Comparison of ENCODE assay signal across 9 cellular contexts in genomic region chr4:153488006-153488718, GRCh38. TPM values are rescaled to one million over a fixed set of nuclear protein-coding genes. Genes with fewer than 3 reads are reported as not detected.
A peak's percentile ranks its signal among the peaks of the same experiment; 100 is the strongest.
DNase-seq lines count a peak whose midpoint lies in the region; ATAC-seq, FAIRE-seq and TF ChIP-seq lines count a peak whose summit lies in the region.
"Had no signal": no experiment of that assay in that cellular context is flagged by ENCODE, and none has a peak within 500 bp of the region (broad histone marks: within the 10 kb centered on the region; RNA-seq: fewer than 3 reads in every experiment).

No MANE protein-coding gene starts in this region.

- intact Hi-C loops in A673 (cut with micrococcal nuclease; ENCODE audit: unreplicated experiment): no loop called here
- intact Hi-C loops in gastrocnemius medialis (cut with DNase I; ENCODE audit: low total_unique reads): loop anchor here (5.0 kb wide), 1 partner anchor 74 kb away; no protein-coding TSS in a partner anchor

- TF ChIP-seq POLR2A in H1 (IDR thresholded peaks at IDR 0.05; ENCODE audit: control extremely low read depth in 1 of 2, low read depth in 2 of 2, low read length in 2 of 2): no peak
- TF ChIP-seq POLR2A in gastrocnemius medialis (IDR thresholded peaks at IDR 0.05): no peak

- H4K8ac ChIP-seq in H1 (ENCODE audit: extremely low read depth, insufficient read depth, low read length): peak overlapping the region; percentile 74; the same call in 1 of the 2 replicates

- H3K79me2 ChIP-seq in H1 (ENCODE audit: control insufficient read depth in 1 of 2, insufficient read depth in 2 of 2, low read length in 2 of 2): peaks cover 0 to 61% of the 10 kb centered on the region in 2 experiments; a peak in 3 of 4 replicates

- no peak overlapping the region for H3K14ac ChIP-seq in H1 (ENCODE audit: insufficient read length)

- H2BK20ac ChIP-seq in H1 (ENCODE audit: low read length): peak overlapping the region; percentile 24; the same call in 1 of the 2 replicates

- H3K18ac ChIP-seq in H1 (ENCODE audit: extremely low read depth, low read length): peak overlapping the region; percentile 62; the same call in 1 of the 2 replicates

- H2BK15ac ChIP-seq in H1 (ENCODE audit: low read length): 0 out of 2 replicates have a peak overlapping the region, but pooled peaks have one; percentile 40

- in situ Hi-C loops in gastrocnemius medialis (cut with MboI; ENCODE audit: low sequenced_read_pairs in 4 of 4): no loop called here

- no peak overlapping the region for H3K23ac ChIP-seq in H1 (ENCODE audit: insufficient read length)

- H3K27me3 ChIP-seq in A673 (replicated peaks; ENCODE audit: insufficient read depth, low read depth, low read length, poor library complexity) (no peaks in the 10 kb centered on the region), H1 (replicated peaks in 1 of 4; ENCODE audit: control insufficient read depth in 3 of 4, extremely low read depth in 1 of 4, insufficient read depth in 3 of 4, low read length in 3 of 4) (no peaks in the 10 kb centered on the region), gastrocnemius medialis (no peaks in the 10 kb centered on the region)

- CTCF ChIA-PET in A673 (lab: Charles Lee) (no interaction called here), H1 (lab: Charles Lee; ENCODE audit: partially characterized antibody) (interaction anchor here (1.1 to 2.2 kb wide), 3 partner anchors 11 to 83 kb away, joined by 3 to 9 read pairs (median 5); partner anchors contain the start of gene TMEM131L)

- FAIRE-seq in H1 (lab: Jason Lieb, UNC): no peak
- FAIRE-seq: islet of Langerhans had no signal

- H3K9ac ChIP-seq in H1 (replicated peaks in 1 of 4; ENCODE audit: extremely low read depth in 1 of 4, low read depth in 3 of 4, low read length in 3 of 4): peak overlapping the region in 2 of 4 experiments; percentile 2 to 9; a peak in 1 of 7 replicates

- peaks cover 0 to 8% of the 10 kb centered on the region in 2 experiments for H4K20me1 ChIP-seq in H1 (replicated peaks in 1 of 2; ENCODE audit: control insufficient read depth in 1 of 2, insufficient read depth in 2 of 2, low read length in 2 of 2)

- no peak overlapping the region; a peak in 2 of 4 replicates for H3K4me2 ChIP-seq in H1 (ENCODE audit: insufficient read depth in 1 of 2, low read depth in 2 of 2, low read length in 2 of 2)

- 82% methylated on average over 14 of the region's 14 CpGs; no CpG with 5 or more reads in 1 of the 2 experiments for WGBS in H1 (ENCODE audit: extremely low coverage in 1 of 2, insufficient coverage in 1 of 2, insufficient read length in 1 of 2, insufficient replicate concordance in 2 of 2, low coverage in 1 of 2, low lambda C conversion rate in 2 of 2, missing lambda C conversion rate in 1 of 2), 2 experiments

- H3K4me3 ChIP-seq in A673 (ENCODE audit: low read depth, low read length, poor library complexity, severe bottlenecking): no peak overlapping the region
- no peak overlapping the region for H3K4me3 ChIP-seq in H1 (ENCODE audit: extremely low read depth in 1 of 4, insufficient read depth in 2 of 4, low read depth in 3 of 4, low read length in 4 of 4)
- peak overlapping the region; percentile 19 to 49 (median 43) for H3K4me3 ChIP-seq in gastrocnemius medialis

- no peak overlapping the region for H2AFZ ChIP-seq in H1 (ENCODE audit: low read length)

- peaks cover 9% of the 10 kb centered on the region for H3K79me1 ChIP-seq in H1 (ENCODE audit: low read depth, low read length)

- H4K91ac ChIP-seq in H1 (replicated peaks; ENCODE audit: insufficient read length, low read length): peak overlapping the region; percentile 83

- POLR2A ChIA-PET in A673 (lab: Charles Lee; ENCODE audit: low non-redundant PET) (no interaction called here), H1 (lab: Charles Lee; ENCODE audit: partially characterized antibody) (interaction anchor here (1.2 to 2.0 kb wide), 3 partner anchors 9 to 23 kb away, joined by 3 to 10 read pairs (median 4); no protein-coding TSS in a partner anchor)

- H4K5ac ChIP-seq in H1 (ENCODE audit: insufficient read length, low read depth, low read length): no peak overlapping the region

- no TSS peak for BruUV-seq in A673 (replicated peaks; lab: Mats Ljungman, UMichigan)

- no peak overlapping the region for H2BK120ac ChIP-seq in H1 (replicated peaks; ENCODE audit: low read depth, low read length)

- TF ChIP-seq EP300 in H1 (IDR thresholded peaks at IDR 0.05; ENCODE audit: borderline replicate concordance in 1 of 2, low read depth in 2 of 2, low read length in 2 of 2): no peak

- ATAC-seq in GM19351 (IDR thresholded peaks at IDR 0.05; ENCODE audit: unreplicated experiment) (peak; percentile 37), HG03457 (IDR thresholded peaks at IDR 0.05; ENCODE audit: unreplicated experiment) (peak; percentile 45), gastrocnemius medialis (peak; percentile 11 to 25)

- H3K9me3 ChIP-seq in A673 (ENCODE audit: low read depth, low read length, poor library complexity, severe bottlenecking): no peaks in the 10 kb centered on the region
- H3K9me3 ChIP-seq in H1 (ENCODE audit: insufficient read depth in 2 of 2, low read depth in 1 of 2, low read length in 1 of 2): no peaks in the 10 kb centered on the region
- H3K9me3 ChIP-seq in gastrocnemius medialis: no peaks in the 10 kb centered on the region

- H3K36me3 ChIP-seq in A673 (ENCODE audit: insufficient read depth, low read length, poor library complexity, severe bottlenecking): no peaks in the 10 kb centered on the region
- no peaks in the 10 kb centered on the region for H3K36me3 ChIP-seq in H1 (ENCODE audit: control insufficient read depth in 2 of 4, insufficient read depth in 4 of 4, low read length in 3 of 4)
- no peaks in the 10 kb centered on the region for H3K36me3 ChIP-seq in gastrocnemius medialis

- peak overlapping the region; percentile 89 for H2BK12ac ChIP-seq in H1 (ENCODE audit: low read depth, low read length)

- TF ChIP-seq RAD21 in H1 (IDR thresholded peaks at IDR 0.05 in 1 of 2, conservative IDR thresholded peaks at IDR 0.05 in 1 of 2; ENCODE audit: low read depth in 2 of 2, low read length in 2 of 2): no peak

- TF ChIP-seq CTCF in A673 (conservative IDR thresholded peaks at IDR 0.05; ENCODE audit: low read depth, low read length) (no peak), H1 (IDR thresholded peaks at IDR 0.05; ENCODE audit: control extremely low read depth in 1 of 3, insufficient read depth in 1 of 3, low read depth in 1 of 3, low read length in 3 of 3) (no peak), gastrocnemius medialis (IDR thresholded peaks at IDR 0.05 in 4 of 5, conservative IDR thresholded peaks at IDR 0.05 in 1 of 5) (no peak)

- peak overlapping the region; percentile 86 for H2BK5ac ChIP-seq in H1 (ENCODE audit: low read depth, low read length)

- H3K27ac ChIP-seq in A673 (ENCODE audit: low read depth, low read length, poor library complexity, severe bottlenecking) (peak overlapping the region; percentile 40), H1 (ENCODE audit: low read depth, low read length) (peak overlapping the region; percentile 45; the same call in 1 of the 2 replicates), gastrocnemius medialis (peak overlapping the region; percentile 78 to 98 (median 84))

- H2AK5ac ChIP-seq in H1 (ENCODE audit: low read depth, low read length): peak overlapping the region; percentile 93; the same call in 1 of the 2 replicates

- peaks cover 48% of the 10 kb centered on the region for H3K4me1 ChIP-seq in A673 (ENCODE audit: insufficient read depth, low read length, poor library complexity, severe bottlenecking)
- H3K4me1 ChIP-seq in H1 (replicated peaks in 1 of 4; ENCODE audit: control insufficient read depth in 3 of 4, insufficient read depth in 4 of 4, low read length in 3 of 4): peaks cover 10 to 34% (median 21%) of the 10 kb centered on the region in 4 experiments
- peaks cover 83 to 87% of the 10 kb centered on the region in 2 donors for H3K4me1 ChIP-seq in gastrocnemius medialis

- H3K4ac ChIP-seq in H1 (replicated peaks; ENCODE audit: insufficient read length, low read depth, low read length): peak overlapping the region; percentile 80

- peaks cover 2% of the 10 kb centered on the region; the same call in 1 of the 2 replicates for H3K23me2 ChIP-seq in H1 (ENCODE audit: low read depth, low read length)

- H3K56ac ChIP-seq in H1 (replicated peaks; ENCODE audit: insufficient read length, low read depth, low read length): no peak overlapping the region

- DNase-seq in A673 (ENCODE audit: low spot score) (no peak), H1 (ENCODE audit: low read depth in 1 of 2, low spot score in 2 of 2) (peak in 1 of 2 experiments; percentile 48), gastrocnemius medialis (no peak), NCI-H526 (lab: John Stamatoyannopoulos, UW) (no peak), NCI-H1930 (lab: John Stamatoyannopoulos, UW) (no peak)
- DNase-seq in activated CD4-positive, alpha-beta T cell treated with anti-CD3 and anti-CD28 coated beads, Interleukin-2, amount 50 U/mL, for 24 hours (ENCODE audit: low read depth in 1 of 2, low spot score in 1 of 2): peak; percentile 62 to 75

TF ChIP-seq in H1, 55 proteins besides CTCF, POLR2A, EP300 and RAD21 (continues in another document):
- no peak for TF ChIP-seq TAF1 (IDR thresholded peaks at IDR 0.05; ENCODE audit: low read depth, low read length)
- no peak for TF ChIP-seq BRCA1 (IDR thresholded peaks at IDR 0.05; ENCODE audit: low read depth, low read length)
- no peak for TF ChIP-seq GTF2F1 (IDR thresholded peaks at IDR 0.05; ENCODE audit: borderline replicate concordance, low read depth, low read length)
- TF ChIP-seq ATF2 (IDR thresholded peaks at IDR 0.05; ENCODE audit: low read length): no peak

RNA-seq across cellular contexts. Expression of gene TMEM131L, which starts 22.0 kb away (rescaled TPM):
- total RNA-seq in A673 (2021) (17.0 and 18.4 TPM in 2 replicates), gastrocnemius medialis (10 to 100 TPM in 1 of 4 donors, 1 to 10 TPM in 3; 4.6 to 21.4 (median 9.5) TPM)
- 25.3 and 26.1 TPM in 2 replicates for total RNA-seq in H1 (2021; fragmentation: NEBNext Ultra II Directional; extraction: Animal tissue kit (Norgen Biotek cat#: 25700))
- 11.2 and 14.3 TPM in 2 replicates for polyA plus RNA-seq in H1 (2011; rRNA removed)
- 11.0 TPM for polyA plus RNA-seq in H1 (2011; cell fraction: cytosol; rRNA removed)
- polyA plus RNA-seq in H1 (2011; cell fraction: nucleus; rRNA removed): 22.8 TPM
- 16.2 to 24.8 TPM (median 18.3 TPM) in 4 replicates for polyA plus RNA-seq in H1 (2012, experiment 1 of 2)
- polyA plus RNA-seq in H1 (2012, experiment 2 of 2): 1.9 TPM
- 35.4 TPM for polyA plus RNA-seq in H1 (2013, experiment 1 of 2)
- 33.9 TPM for polyA plus RNA-seq in H1 (2013, experiment 2 of 2)
- 23.5 and 54.9 TPM in 2 replicates for polyA minus RNA-seq in H1 (2011; rRNA and poly(A)+ RNA removed)
- polyA minus RNA-seq in H1 (2011; cell fraction: cytosol; rRNA and poly(A)+ RNA removed): 15.8 TPM
- 50.4 TPM for polyA minus RNA-seq in H1 (2011; cell fraction: nucleus; rRNA and poly(A)+ RNA removed)

Comparison
In these comparisons a context has a peak if more than half of its experiments do, and no peak if none do; other contexts are left out.
1. DNase-seq: peak in activated CD4-positive, alpha-beta T cell treated with anti-CD3 and anti-CD28 coated beads, Interleukin-2, amount 50 U/mL, for 24 hours (2 of 2); none in A673 (single experiment), gastrocnemius medialis (0 of 2), NCI-H526 (0 of 2) and NCI-H1930 (0 of 2).
2. H3K4me3 ChIP-seq: peak in gastrocnemius medialis (4 of 4); none in A673 (single experiment) and H1 (0 of 4).
3. Peak in every context shown above with its lines, with median percentiles within 50 percentile points of each other: H3K27ac ChIP-seq and ATAC-seq.